13 cellular contexts compared by ENCODE assay signal in genomic region chr10:17428096-17428615, GRCh38. TPM values are rescaled to one million over a fixed set of nuclear protein-coding genes. Genes with fewer than 3 reads are reported as not detected.
A peak's percentile ranks its signal among the peaks of the same experiment; 100 is the strongest.
DNase-seq lines count a peak whose midpoint lies in the region; ATAC-seq and TF ChIP-seq lines count a peak whose summit lies in the region.
"Had no signal": no experiment of that assay in that cellular context is flagged by ENCODE, and none has a peak within 500 bp of the region (broad histone marks: within the 10 kb centered on the region; RNA-seq: fewer than 3 reads in every experiment).

No MANE protein-coding gene starts in this region.

- no peaks in the 10 kb centered on the region for H3K9me3 ChIP-seq in DOHH2 (ENCODE audit: control insufficient read depth, insufficient read depth, low read length)

- no peaks in the 10 kb centered on the region for H3K36me3 Mint-ChIP-seq in activated T-helper 17 cell treated with anti-CD3 and anti-CD28 coated beads, Interleukin-2, amount 50 U/mL, for 72 hours (ENCODE audit: low read depth)
- no peaks in the 10 kb centered on the region for H3K36me3 Mint-ChIP-seq in natural killer cell

- intact Hi-C loops in natural killer cell (cut with micrococcal nuclease) = loop anchor here (2.0 to 5.0 kb wide), 4 partner anchors 25 to 401 kb away; partner anchors contain the start of gene STAM

- peaks cover 12% of the 10 kb centered on the region for H3K4me1 ChIP-seq in DOHH2 (ENCODE audit: control insufficient read depth, low read length)

- H3K9me2 ChIP-seq in DOHH2 (replicated peaks; ENCODE audit: control insufficient read depth, low read length) = no peaks in the 10 kb centered on the region

- no peaks in the 10 kb centered on the region for H3K79me2 ChIP-seq in DOHH2 (ENCODE audit: control insufficient read depth, low read length)

- H3K27me3 ChIP-seq in DOHH2 (ENCODE audit: control insufficient read depth, low read length) = peaks cover 8% of the 10 kb centered on the region

- H3K27ac Mint-ChIP-seq in activated T-helper 17 cell treated with anti-CD3 and anti-CD28 coated beads, Interleukin-2, amount 50 U/mL, for 72 hours = peak overlapping the region; percentile 44
- peak overlapping the region; percentile 89 to 95 for H3K27ac Mint-ChIP-seq in natural killer cell

- H4K20me1 ChIP-seq in DOHH2 (ENCODE audit: control insufficient read depth, insufficient read depth, low read depth, low read length) = no peaks in the 10 kb centered on the region

- H3K27me3 Mint-ChIP-seq in activated T-helper 17 cell treated with anti-CD3 and anti-CD28 coated beads, Interleukin-2, amount 50 U/mL, for 72 hours = no peaks in the 10 kb centered on the region
- no peaks in the 10 kb centered on the region for H3K27me3 Mint-ChIP-seq in natural killer cell (ENCODE audit: low read depth in 2 of 2)

- CTCF ChIA-PET in GM10248 (lab: Yijun Ruan, JAX) = interaction anchor here (1.5 to 2.2 kb wide), 3 partner anchors 8 to 23 kb away, joined by 3 to 6 read pairs (median 5); no protein-coding TSS in a partner anchor

- peaks cover 50% of the 10 kb centered on the region for H3K4me1 Mint-ChIP-seq in activated T-helper 17 cell treated with anti-CD3 and anti-CD28 coated beads, Interleukin-2, amount 50 U/mL, for 72 hours
- peaks cover 81 to 84% of the 10 kb centered on the region in 2 donors for H3K4me1 Mint-ChIP-seq in natural killer cell

- H3K9me3 Mint-ChIP-seq in activated T-helper 17 cell treated with anti-CD3 and anti-CD28 coated beads, Interleukin-2, amount 50 U/mL, for 72 hours = no peaks in the 10 kb centered on the region
- H3K9me3 Mint-ChIP-seq in natural killer cell = no peaks in the 10 kb centered on the region

- TF ChIP-seq CTCF in DOHH2 (IDR thresholded peaks at IDR 0.05; ENCODE audit: low read depth, low read length, poor library complexity, severe bottlenecking) (no peak), natural killer cell (IDR thresholded peaks at IDR 0.05) (no peak), GM10248 (IDR thresholded peaks at IDR 0.05; ENCODE audit: control extremely low read depth, extremely low read depth, low read depth, missing control alignments) (no peak)

- peak overlapping the region; percentile 75 for H3K4me3 Mint-ChIP-seq in activated T-helper 17 cell treated with anti-CD3 and anti-CD28 coated beads, Interleukin-2, amount 50 U/mL, for 72 hours
- H3K4me3 Mint-ChIP-seq in natural killer cell = peak overlapping the region; percentile 90

- POLR2A ChIA-PET in GM10248 (lab: Yijun Ruan, JAX) = no interaction called here

- no peak overlapping the region for H3K4me3 ChIP-seq in DOHH2 (ENCODE audit: low read length)

- no peaks in the 10 kb centered on the region for H3F3A ChIP-seq in DOHH2 (ENCODE audit: control insufficient read depth, insufficient read depth)

- H3K36me3 ChIP-seq in DOHH2 (ENCODE audit: control insufficient read depth, low read length) = no peaks in the 10 kb centered on the region

- peak overlapping the region; percentile 36 for H3K4me2 ChIP-seq in DOHH2 (ENCODE audit: low read length)

- H3K27ac ChIP-seq in DOHH2 (ENCODE audit: low read depth, low read length) = no peak overlapping the region

- ATAC-seq in activated T-helper 17 cell treated with anti-CD3 and anti-CD28 coated beads, Interleukin-2, amount 50 U/mL, for 72 hours (replicated peaks) = peak; percentile 16
- ATAC-seq in natural killer cell (peak; percentile 26 to 34 (median 30)), GM21786 (IDR thresholded peaks at IDR 0.05; ENCODE audit: unreplicated experiment) (no peak)
- ATAC-seq: PC-3 had no signal

- DNase-seq in HUDEP-2 (lab: John Stamatoyannopoulos, UW; ENCODE audit: unreplicated experiment in 76 of 76) = peak in 68 of 76 experiments; percentile 8 to 79 (median 52)
- no peak for DNase-seq in natural killer cell
- no peak for DNase-seq in stimulated activated naive CD4-positive, alpha-beta T cell treated with Interleukin-2 at 50 U/mL for 16 hours (lab: John Stamatoyannopoulos, UW)
- DNase-seq in GM10248 (ENCODE audit: extremely low spot score) = no peak
- DNase-seq: cortex of kidney, IMR-90, NCI-H1417, NCI-H446 treated with DMSO at 0.1 percent for 48 hours, PC-3 had no signal

RNA-seq across cellular contexts. Expression of gene ST8SIA6, which starts 26.2 kb away (rescaled TPM):
- under 1 TPM in 1 of 2 donors, not detected in 1; 0.84 TPM for total RNA-seq in activated T-helper 17 cell treated with anti-CD3 and anti-CD28 coated beads, Interleukin-2, amount 50 U/mL, for 72 hours
- total RNA-seq in natural killer cell = 10 to 100 TPM; 12.2 to 19.7 (median 12.5) TPM
- total RNA-seq: osteocyte, PC-3 had no signal

Comparison
In these comparisons a context has a peak if more than half of its experiments do, and no peak if none do; other contexts are left out.
1. DNase-seq: peak in HUDEP-2 (68 of 76); none in natural killer cell (single experiment), stimulated activated naive CD4-positive, alpha-beta T cell treated with Interleukin-2 at 50 U/mL for 16 hours (single experiment) and GM10248 (single experiment).
2. RNA of gene ST8SIA6, which starts 26.2 kb away (total RNA-seq): 12.2 to 19.7 TPM in natural killer cell; 0.84 TPM in activated T-helper 17 cell treated with anti-CD3 and anti-CD28 coated beads, Interleukin-2, amount 50 U/mL, for 72 hours; every median in the first group is over 4 times any median in the second.